Comparison of ENCODE assay signal across 22 cellular contexts in the genomic region with DNA sequence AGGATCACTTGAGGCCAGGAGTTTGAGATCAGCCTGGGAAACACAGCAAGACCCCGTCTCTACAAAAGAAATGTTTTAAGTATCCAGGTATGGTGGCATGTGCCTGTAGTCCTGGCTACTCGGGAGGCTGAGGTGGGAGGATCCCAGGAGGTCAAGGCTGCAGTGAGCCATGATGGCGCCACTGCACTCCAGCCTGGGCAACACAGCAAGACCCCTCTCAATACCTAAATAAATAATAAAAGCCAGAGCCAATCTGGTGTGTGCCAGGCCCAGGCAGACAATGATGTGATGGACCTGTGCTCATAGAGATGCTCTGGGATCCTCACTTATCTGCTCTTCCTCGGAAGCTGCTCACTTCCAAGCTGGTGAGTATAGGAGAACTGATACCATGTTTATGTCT. TPM values are rescaled to one million over a fixed set of nuclear protein-coding genes. Genes with fewer than 3 reads are reported as not detected.
"Had no signal": no experiment of that assay in that cellular context is flagged by ENCODE, and none has a peak within 500 bp of the region (broad histone marks: within the 10 kb centered on the region; RNA-seq: fewer than 3 reads in every experiment).

No MANE protein-coding gene starts in this region.

- H3K4me2 ChIP-seq: hepatocyte, neural progenitor cell had no signal

- H3K27ac ChIP-seq: colonic mucosa, hepatocyte, left ventricle myocardium inferior, lower lobe of right lung, neural progenitor cell, ovary, stomach had no signal

- H3K36me3 ChIP-seq: colonic mucosa, left ventricle myocardium inferior, lower lobe of right lung, neural progenitor cell, ovary, stomach had no signal

- H3K27ac Mint-ChIP-seq: memory B cell, progenitor cell of endocrine pancreas had no signal

- ATAC-seq: left cardiac atrium; lower lobe of right lung; natural killer cell treated with Interleukin-12 subunit alpha and Interleukin-12 subunit beta and Interleukin-15 and Interleukin-18, amount 100 ng/mL, for 72 hours; right cardiac atrium had no signal

- H3K9me3 Mint-ChIP-seq: memory B cell; natural killer cell treated with Interleukin-12 subunit alpha and Interleukin-12 subunit beta and Interleukin-15 and Interleukin-18, amount 100 ng/mL, for 72 hours had no signal

- H3K27me3 Mint-ChIP-seq: memory B cell; natural killer cell treated with Interleukin-12 subunit alpha and Interleukin-12 subunit beta and Interleukin-15 and Interleukin-18, amount 100 ng/mL, for 72 hours; progenitor cell of endocrine pancreas had no signal

- H3K4me3 Mint-ChIP-seq: memory B cell; natural killer cell treated with Interleukin-12 subunit alpha and Interleukin-12 subunit beta and Interleukin-15 and Interleukin-18, amount 100 ng/mL, for 72 hours; neural progenitor cell had no signal

- H3K9ac ChIP-seq: neural progenitor cell had no signal

- H3K27me3 ChIP-seq: colonic mucosa, hepatocyte, neural progenitor cell, ovary had no signal

- H3K36me3 Mint-ChIP-seq: memory B cell; natural killer cell treated with Interleukin-12 subunit alpha and Interleukin-12 subunit beta and Interleukin-15 and Interleukin-18, amount 100 ng/mL, for 72 hours; neural progenitor cell had no signal

- H3K79me2 ChIP-seq: hepatocyte had no signal

- H3K4me3 ChIP-seq: colonic mucosa, hepatocyte, left ventricle myocardium inferior, lower lobe of right lung, neural progenitor cell, ovary, stomach had no signal

- H3K9me3 ChIP-seq: colonic mucosa, left ventricle myocardium inferior, lower lobe of right lung, ovary, stomach had no signal

- DNase-seq: colonic mucosa; effector CD4-positive, alpha-beta T cell; foreskin melanocyte; head of caudate nucleus; left ventricle myocardium inferior; lower lobe of right lung; midbrain; nucleus accumbens; ovary; small intestine; stimulated activated CD4-positive, alpha-beta T cell treated with anti-CD3 and anti-CD28 coated beads, Interleukin-2, amount 100 ng/mL, for 48 hours; stomach; substantia nigra; trophoblast cell had no signal

- H3K4me1 ChIP-seq: colonic mucosa, neural progenitor cell, stomach had no signal

RNA-seq across cellular contexts. Expression of a gene that starts 18.2 kb away (rescaled TPM):
- total RNA-seq: dermis microvascular lymphatic vessel endothelial cell, progenitor cell of endocrine pancreas had no signal

RNA-seq across cellular contexts. Expression of a gene that starts 22.8 kb away (rescaled TPM):
- total RNA-seq: dermis microvascular lymphatic vessel endothelial cell, progenitor cell of endocrine pancreas had no signal
